22 cellular contexts compared by ENCODE assay signal in genomic region chr17:3929764-3930163, GRCh38. TPM values are rescaled to one million over a fixed set of nuclear protein-coding genes. Genes with fewer than 3 reads are reported as not detected.
"Had no signal": no experiment of that assay in that cellular context is flagged by ENCODE, and none has a peak within 500 bp of the region (broad histone marks: within the 10 kb centered on the region; RNA-seq: fewer than 3 reads in every experiment).

No MANE protein-coding gene starts in this region.

- H3K4me3 ChIP-seq: coronary artery, hepatocyte, lung, psoas muscle, right lobe of liver, stomach, thoracic aorta, transverse colon had no signal

- DNase-seq: effector CD4-positive, alpha-beta T cell; foreskin melanocyte; head of caudate nucleus; left cardiac atrium; left ventricle myocardium superior; mesendoderm; natural killer cell; psoas muscle; retina; right lobe of liver; stimulated activated CD4-positive, alpha-beta T cell treated with anti-CD3 and anti-CD28 coated beads, Interleukin-4, amount 100 ng/mL, for 1 hour; stimulated activated CD8-positive, alpha-beta memory T cell treated with anti-CD3 and anti-CD28 coated beads, Interleukin-4, amount 100 ng/mL, for 48 hours; stimulated activated naive CD4-positive, alpha-beta T cell; stomach; substantia nigra; transverse colon had no signal

- H3K27ac Mint-ChIP-seq: natural killer cell had no signal

- H3K4me1 ChIP-seq: psoas muscle, right lobe of liver had no signal

- H2AFZ ChIP-seq: hepatocyte had no signal

- H3K9me3 Mint-ChIP-seq: natural killer cell had no signal

- H3K4me3 Mint-ChIP-seq: natural killer cell had no signal

- ATAC-seq: left ventricle myocardium superior, natural killer cell, psoas muscle, right lobe of liver had no signal

- H3K36me3 Mint-ChIP-seq: natural killer cell had no signal

- H3K4me2 ChIP-seq: hepatocyte had no signal

- H3K27me3 ChIP-seq: hepatocyte, right lobe of liver, stomach, transverse colon had no signal

- H3K27ac ChIP-seq: hepatocyte, psoas muscle, right lobe of liver, stomach, thoracic aorta, transverse colon had no signal

- H3K79me2 ChIP-seq: hepatocyte had no signal

- H3K9me3 ChIP-seq: psoas muscle, right lobe of liver, stomach, thoracic aorta, transverse colon had no signal

RNA-seq across cellular contexts. Expression of gene P2RX1, which starts 13.5 kb away (rescaled TPM):
- total RNA-seq: chondrocyte, dermis microvascular lymphatic vessel endothelial cell had no signal

RNA-seq across cellular contexts. Expression of gene ATP2A3, which starts 34.5 kb away (rescaled TPM):
- total RNA-seq: dermis microvascular lymphatic vessel endothelial cell had no signal
